In genomic region chr19:49524812-49525455, GRCh38 we compare ENCODE assay signal across 14 cellular contexts. TPM values are rescaled to one million over a fixed set of nuclear protein-coding genes. Genes with fewer than 3 reads are reported as not detected.
"Had no signal": no experiment of that assay in that cellular context is flagged by ENCODE, and none has a peak within 500 bp of the region (broad histone marks: within the 10 kb centered on the region; RNA-seq: fewer than 3 reads in every experiment).

No MANE protein-coding gene starts in this region.

- H3K27me3 Mint-ChIP-seq: activated CD4-positive, alpha-beta T cell treated with anti-CD3 and anti-CD28 coated beads for 36 hours had no signal

- DNase-seq: activated CD4-positive, alpha-beta T cell treated with anti-CD3 and anti-CD28 coated beads for 36 hours; activated CD8-positive, alpha-beta memory T cell treated with anti-CD3 and anti-CD28 coated beads, Interleukin-2, amount 50 U/mL, for 48 hours; activated CD8-positive, alpha-beta T cell treated with anti-CD3 and anti-CD28 coated beads, Interleukin-2, amount 10 ng/mL, durations not matched to agents 7 days and 5 days; colonic mucosa; effector CD4-positive, alpha-beta T cell; foreskin melanocyte; heart left ventricle; left colon; natural killer cell; stimulated activated CD4-positive, alpha-beta T cell treated with anti-CD3 and anti-CD28 coated beads, Interleukin-4, amount 100 ng/mL, for 24 hours; T-helper 9 cell; tibial artery had no signal

- H3K9me3 Mint-ChIP-seq: natural killer cell had no signal

- ATAC-seq: activated CD4-positive, alpha-beta T cell treated with anti-CD3 and anti-CD28 coated beads for 36 hours; activated CD8-positive, alpha-beta T cell treated with anti-CD3 and anti-CD28 coated beads, Interleukin-2, amount 10 ng/mL, durations not matched to agents 7 days and 5 days; heart left ventricle; left colon; natural killer cell had no signal

- H3K27ac Mint-ChIP-seq: activated CD4-positive, alpha-beta T cell treated with anti-CD3 and anti-CD28 coated beads for 36 hours; activated CD8-positive, alpha-beta T cell treated with anti-CD3 and anti-CD28 coated beads, Interleukin-2, amount 10 ng/mL, durations not matched to agents 7 days and 5 days; natural killer cell had no signal

- H3K27me3 ChIP-seq: ascending aorta, colonic mucosa, heart left ventricle, tibial artery had no signal

- H3K36me3 Mint-ChIP-seq: natural killer cell had no signal

- H3K36me3 ChIP-seq: colonic mucosa had no signal

- H3K4me3 Mint-ChIP-seq: activated CD4-positive, alpha-beta T cell treated with anti-CD3 and anti-CD28 coated beads for 36 hours; activated CD8-positive, alpha-beta T cell treated with anti-CD3 and anti-CD28 coated beads, Interleukin-2, amount 10 ng/mL, durations not matched to agents 7 days and 5 days; natural killer cell had no signal

- H3K4me3 ChIP-seq: ascending aorta, colonic mucosa, heart left ventricle, tibial artery had no signal

- H3K27ac ChIP-seq: ascending aorta, colonic mucosa, heart left ventricle, tibial artery had no signal

- H3K9me3 ChIP-seq: ascending aorta, colonic mucosa, heart left ventricle, tibial artery had no signal

RNA-seq across cellular contexts. Expression of gene FLT3LG, which starts 50.9 kb away (rescaled TPM):
- total RNA-seq: bronchial epithelial cell had no signal
